ENCODE assay signal across 1 cellular context in the genomic region with DNA sequence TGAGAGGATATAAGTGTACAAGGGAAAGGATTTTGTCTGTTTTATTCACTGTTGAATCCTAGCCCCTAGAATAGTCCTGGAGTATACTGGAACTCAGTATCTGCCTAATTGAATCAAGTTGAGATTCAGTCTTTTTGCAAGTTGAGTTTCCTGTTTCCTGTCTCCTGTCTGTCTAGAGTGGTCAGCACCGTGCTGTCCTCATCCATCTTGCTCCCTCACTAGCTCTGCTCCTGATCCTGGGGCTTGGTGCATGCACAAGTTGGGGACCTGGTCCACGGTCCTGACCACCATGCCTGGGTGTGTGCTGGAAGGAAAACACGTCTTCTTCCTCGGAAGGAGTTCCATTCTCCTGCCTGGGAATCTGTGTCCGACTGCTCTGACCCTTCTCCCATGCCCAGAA.
TF ChIP-seq lines count a peak whose summit lies in the region.

No MANE protein-coding gene starts in this region.

TF ChIP-seq in GM23338, 12 proteins besides CTCF, POLR2A, EP300 and RAD21 (continued from another document):
- TF ChIP-seq NANOG (IDR thresholded peaks at IDR 0.05; ENCODE audit: borderline replicate concordance) (no peak), EZH2 (IDR thresholded peaks at IDR 0.05; ENCODE audit: low read depth, unreplicated experiment) (no peak)
